8 cellular contexts compared by ENCODE assay signal in genomic region chr12:109461049-109461845, GRCh38. TPM values are rescaled to one million over a fixed set of nuclear protein-coding genes. Genes with fewer than 3 reads are reported as not detected.
DNase-seq lines count a peak whose midpoint lies in the region; ATAC-seq lines count a peak whose summit lies in the region.

No MANE protein-coding gene starts in this region.

- H3K9me3 Mint-ChIP-seq in dendritic cell treated with granulocyte-macrophage colony-stimulating factor and Interleukin-4, amounts not matched to agents 40 ng/mL and 50 ng/mL, for 4 days = no peaks in the 10 kb centered on the region

- intact Hi-C loops in dendritic cell treated with granulocyte-macrophage colony-stimulating factor and Interleukin-4, amounts not matched to agents 40 ng/mL and 50 ng/mL, for 4 days (cut with micrococcal nuclease) = no loop called here

- H3K4me1 Mint-ChIP-seq in dendritic cell treated with granulocyte-macrophage colony-stimulating factor and Interleukin-4, amounts not matched to agents 40 ng/mL and 50 ng/mL, for 4 days (ENCODE audit: low read depth) = peaks cover 83% of the 10 kb centered on the region

- peak overlapping the region; percentile 90 for H3K27ac Mint-ChIP-seq in dendritic cell treated with granulocyte-macrophage colony-stimulating factor and Interleukin-4, amounts not matched to agents 40 ng/mL and 50 ng/mL, for 4 days

- peaks cover 86% of the 10 kb centered on the region for H3K36me3 Mint-ChIP-seq in dendritic cell treated with granulocyte-macrophage colony-stimulating factor and Interleukin-4, amounts not matched to agents 40 ng/mL and 50 ng/mL, for 4 days (ENCODE audit: low read depth)

- no peaks in the 10 kb centered on the region for H3K27me3 Mint-ChIP-seq in dendritic cell treated with granulocyte-macrophage colony-stimulating factor and Interleukin-4, amounts not matched to agents 40 ng/mL and 50 ng/mL, for 4 days

- peak; percentile 82 for DNase-seq in EL
- peak; percentile 15 for DNase-seq in NOMO-1 treated with dmso at 0.1 percent for 144 hours (lab: John Stamatoyannopoulos, UW; ENCODE audit: unreplicated experiment)
- peak; percentile 52 for DNase-seq in myocyte (ENCODE audit: low read depth)
- no peak for DNase-seq in NCI-H1092 (lab: John Stamatoyannopoulos, UW)
- DNase-seq in AG08396 (ENCODE audit: low spot score) = no peak
- DNase-seq in activated CD8-positive, alpha-beta memory T cell treated with anti-CD3 and anti-CD28 coated beads for 24 hours = no peak

- no peak for ATAC-seq in HG03095 (IDR thresholded peaks at IDR 0.05; ENCODE audit: unreplicated experiment)

- H3K4me3 Mint-ChIP-seq in dendritic cell treated with granulocyte-macrophage colony-stimulating factor and Interleukin-4, amounts not matched to agents 40 ng/mL and 50 ng/mL, for 4 days = peak overlapping the region; percentile 49

RNA-seq across cellular contexts. Expression of gene KCTD10, which starts 15.9 kb away (rescaled TPM):
- total RNA-seq in myocyte = 26.9 and 37.8 TPM in 2 replicates
- 49.0 TPM for polyA plus RNA-seq in myocyte (2012)

RNA-seq across cellular contexts. Expression of gene UBE3B, which starts 16.2 kb away (rescaled TPM):
- 47.3 and 53.0 TPM in 2 replicates for total RNA-seq in myocyte
- polyA plus RNA-seq in myocyte (2012) = 30.7 TPM

Comparison
In these comparisons a context has a peak if more than half of its experiments do, and no peak if none do; other contexts are left out.
1. DNase-seq: peak in EL (single experiment), NOMO-1 treated with dmso at 0.1 percent for 144 hours (single experiment) and myocyte (single experiment); none in NCI-H1092 (single experiment), AG08396 (single experiment) and activated CD8-positive, alpha-beta memory T cell treated with anti-CD3 and anti-CD28 coated beads for 24 hours (single experiment).